In the genomic region with DNA sequence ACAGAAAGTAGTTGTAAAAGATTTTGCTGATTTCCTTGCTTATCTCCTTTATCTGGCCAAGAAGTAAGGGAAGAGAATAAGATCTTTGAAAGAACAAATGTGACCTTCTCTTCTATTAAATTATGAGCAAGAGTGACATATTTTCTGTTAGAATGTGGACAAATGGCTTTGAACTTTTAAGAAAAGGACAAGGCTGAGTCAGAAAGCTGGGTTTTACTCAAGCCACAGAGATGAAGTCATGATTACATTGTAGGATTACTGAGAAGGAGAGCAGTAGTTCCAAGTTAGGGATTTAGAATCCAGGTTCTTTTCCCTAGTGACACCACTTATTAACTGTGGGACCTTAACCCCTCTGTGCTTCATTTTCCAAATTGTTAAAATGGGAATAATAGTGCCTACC, we compare ENCODE assay signal across 11 cellular contexts. TPM values are rescaled to one million over a fixed set of nuclear protein-coding genes. Genes with fewer than 3 reads are reported as not detected.
A peak's percentile ranks its signal among the peaks of the same experiment; 100 is the strongest.
DNase-seq lines count a peak whose midpoint lies in the region; ATAC-seq and TF ChIP-seq lines count a peak whose summit lies in the region.
"Had no signal": no experiment of that assay in that cellular context is flagged by ENCODE, and none has a peak within 500 bp of the region (broad histone marks: within the 10 kb centered on the region; RNA-seq: fewer than 3 reads in every experiment).

No MANE protein-coding gene starts in this region.

- intact Hi-C loops in PC-3 (cut with micrococcal nuclease) = no loop called here
- intact Hi-C loops in tibial artery (cut with DNase I; ENCODE audit: low total_unique reads) = no loop called here
- intact Hi-C loops in left ventricle myocardium superior (cut with micrococcal nuclease) = no loop called here

- H4K20me1 ChIP-seq in PC-3 (ENCODE audit: low read length) = no peaks in the 10 kb centered on the region

- no peaks in the 10 kb centered on the region for H3F3A ChIP-seq in PC-3 (ENCODE audit: low read length, unreplicated experiment)

- no peaks in the 10 kb centered on the region for H3K9me3 ChIP-seq in PC-3 (ENCODE audit: low read length)
- no peaks in the 10 kb centered on the region for H3K9me3 ChIP-seq in tibial artery

- no TSS peak for BruUV-seq in PC-3 (replicated peaks; lab: Mats Ljungman, UMichigan)

- no peak for TF ChIP-seq CTCF in PC-3 (conservative IDR thresholded peaks at IDR 0.05; ENCODE audit: low read depth, low read length)
- TF ChIP-seq CTCF in tibial artery (IDR thresholded peaks at IDR 0.05) = no peak

- H3K4me2 ChIP-seq in PC-3 (ENCODE audit: low read length) = no peak overlapping the region

- ATAC-seq in PC-3 = peak; percentile 83
- no peak for ATAC-seq in left ventricle myocardium superior
- ATAC-seq: activated CD4-positive, CD25-positive, alpha-beta regulatory T cell treated with anti-CD3 and anti-CD28 coated beads, Interleukin-2, amount 50 U/mL, for 24 hours had no signal

- no peaks in the 10 kb centered on the region for H3K79me2 ChIP-seq in PC-3 (ENCODE audit: low read length)

- H3K36me3 ChIP-seq in PC-3 (ENCODE audit: low read depth, low read length) = peaks cover 18% of the 10 kb centered on the region
- H3K36me3 ChIP-seq in tibial artery = peaks cover 37 to 67% (median 58%) of the 10 kb centered on the region in 3 donors

- H3K4me3 ChIP-seq in PC-3 (ENCODE audit: low read length) (no peak overlapping the region), tibial artery (no peak overlapping the region)

- CTCF ChIA-PET in PC-3 (lab: Charles Lee) = interaction anchor here (0.8 kb wide), 1 partner anchor 186 kb away, joined by 3 read pairs; no protein-coding TSS in a partner anchor

- peaks cover 8% of the 10 kb centered on the region; the same call in 1 of the 2 replicates for H3K4me1 ChIP-seq in PC-3 (ENCODE audit: insufficient read depth, low read length)
- no peaks in the 10 kb centered on the region for H3K4me1 ChIP-seq in tibial artery

- DNase-seq in EL = peak; percentile 77
- peak; percentile 80 for DNase-seq in PC-3
- DNase-seq in dedifferentiated amniotic fluid mesenchymal stem cell (ENCODE audit: extremely low spot score) = peak; percentile 67
- DNase-seq in non-pigmented ciliary epithelial cell (ENCODE audit: low read depth) = peak; percentile 70
- no peak for DNase-seq in SW480 (ENCODE audit: low spot score)
- DNase-seq in activated CD8-positive, alpha-beta memory T cell treated with anti-CD3 and anti-CD28 coated beads, Interleukin-2, amount 50 U/mL, for 4 hours = no peak
- no peak for DNase-seq in tibial artery
- no peak for DNase-seq in left ventricle myocardium superior
- DNase-seq: erythroblast, immature natural killer cell had no signal

- no peak overlapping the region for H2AFZ ChIP-seq in PC-3 (ENCODE audit: low read length)

- H3K9ac ChIP-seq in PC-3 (ENCODE audit: low read length) = no peak overlapping the region

- peak overlapping the region; percentile 17; the same call in 1 of the 2 replicates for H3K27ac ChIP-seq in PC-3 (ENCODE audit: low read length)
- H3K27ac ChIP-seq in tibial artery = no peak overlapping the region

- POLR2A ChIA-PET in PC-3 (lab: Charles Lee; ENCODE audit: unreplicated experiment) = no interaction called here

- H3K9me2 ChIP-seq in PC-3 (replicated peaks; ENCODE audit: low read length) = no peaks in the 10 kb centered on the region

- no peaks in the 10 kb centered on the region for H3K27me3 ChIP-seq in PC-3 (ENCODE audit: low read length)
- H3K27me3 ChIP-seq in tibial artery = no peaks in the 10 kb centered on the region

RNA-seq across cellular contexts. Expression of a gene that starts 13.5 kb away (rescaled TPM):
- 59.4 and 70.8 TPM in 2 replicates for total RNA-seq in PC-3 (2014; rRNA removed)
- 21.0 TPM for total RNA-seq in left ventricle myocardium superior

Comparison
In these comparisons a context has a peak if more than half of its experiments do, and no peak if none do; other contexts are left out.
1. DNase-seq: peak in EL (single experiment), PC-3 (single experiment), dedifferentiated amniotic fluid mesenchymal stem cell (single experiment) and non-pigmented ciliary epithelial cell (single experiment); none in SW480 (single experiment), activated CD8-positive, alpha-beta memory T cell treated with anti-CD3 and anti-CD28 coated beads, Interleukin-2, amount 50 U/mL, for 4 hours (single experiment), tibial artery (0 of 2) and left ventricle myocardium superior (single experiment).